21 cellular contexts compared by ENCODE assay signal in the genomic region with DNA sequence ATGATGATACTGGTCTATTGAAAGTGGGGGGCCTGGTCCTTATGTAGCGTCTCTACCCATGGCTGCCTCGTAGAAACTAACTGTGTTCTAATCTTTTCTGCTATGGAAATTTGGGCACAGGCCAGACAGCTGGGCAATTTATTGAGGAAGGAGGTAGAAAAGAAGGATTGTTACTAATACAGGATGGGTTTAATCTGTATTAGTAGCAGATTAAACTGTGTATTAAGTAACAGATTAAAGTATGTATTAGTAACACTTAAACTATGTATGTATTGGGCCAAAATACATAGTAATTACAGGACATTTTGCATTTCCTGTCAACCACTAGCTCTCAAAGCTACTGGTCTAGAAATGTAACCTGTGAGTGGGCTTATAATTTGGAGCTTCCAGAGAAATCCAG.
DNase-seq lines count a peak whose midpoint lies in the region; ATAC-seq and TF ChIP-seq lines count a peak whose summit lies in the region.
"Had no signal": no experiment of that assay in that cellular context is flagged by ENCODE, and none has a peak within 500 bp of the region (broad histone marks: within the 10 kb centered on the region; RNA-seq: fewer than 3 reads in every experiment).

No MANE protein-coding gene starts in this region.

- H3K36me3 Mint-ChIP-seq in effector memory CD8-positive, alpha-beta T cell (ENCODE audit: insufficient read depth): no peaks in the 10 kb centered on the region
- H3K36me3 Mint-ChIP-seq: natural killer cell treated with Interleukin-12 subunit alpha and Interleukin-12 subunit beta and Interleukin-15 and Interleukin-18, amount 100 ng/mL, for 72 hours had no signal

- peak; percentile 8 for DNase-seq in COLO829 (ENCODE audit: low spot score)
- DNase-seq in M059J (ENCODE audit: low read depth): peak; percentile 13
- DNase-seq in choroid plexus epithelial cell (ENCODE audit: low read depth): peak; percentile 59
- DNase-seq in omental fat pad (ENCODE audit: low spot score): no peak
- no peak for DNase-seq in amniotic stem cell (lab: John Stamatoyannopoulos, UW)
- no peak for DNase-seq in effector memory CD8-positive, alpha-beta T cell
- DNase-seq in foreskin melanocyte: no peak
- no peak for DNase-seq in NCI-H187 (lab: John Stamatoyannopoulos, UW)
- DNase-seq: activated CD8-positive, alpha-beta memory T cell treated with anti-CD3 and anti-CD28 coated beads for 24 hours; DMS153; effector CD8-positive, alpha-beta T cell; NCI-H1105 treated with DMSO at 0.1 percent for 48 hours; NCI-H2227 treated with DMSO at 0.1 percent for 48 hours; OCI-M1; substantia nigra had no signal

- no peaks in the 10 kb centered on the region for H3K27me3 Mint-ChIP-seq in effector memory CD8-positive, alpha-beta T cell
- H3K27me3 Mint-ChIP-seq: brain; memory B cell; natural killer cell treated with Interleukin-12 subunit alpha and Interleukin-12 subunit beta and Interleukin-15 and Interleukin-18, amount 100 ng/mL, for 72 hours had no signal

- H3K4me1 Mint-ChIP-seq in effector memory CD8-positive, alpha-beta T cell (ENCODE audit: low read depth in 2 of 2): no peaks in the 10 kb centered on the region
- H3K4me1 Mint-ChIP-seq: brain had no signal

- no peak overlapping the region for H3K4me3 Mint-ChIP-seq in effector memory CD8-positive, alpha-beta T cell
- H3K4me3 Mint-ChIP-seq: brain; memory B cell; natural killer cell treated with Interleukin-12 subunit alpha and Interleukin-12 subunit beta and Interleukin-15 and Interleukin-18, amount 100 ng/mL, for 72 hours had no signal

- TF ChIP-seq CTCF in choroid plexus epithelial cell (conservative IDR thresholded peaks at IDR 0.05; ENCODE audit: low read depth, low read length): no peak
- no peak for TF ChIP-seq CTCF in omental fat pad (IDR thresholded peaks at IDR 0.05)

- peaks cover 0 to 3% of the 10 kb centered on the region in 2 donors for H3K9me3 Mint-ChIP-seq in effector memory CD8-positive, alpha-beta T cell

- H3K27ac Mint-ChIP-seq in effector memory CD8-positive, alpha-beta T cell: no peak overlapping the region
- H3K27ac Mint-ChIP-seq: brain; memory B cell; natural killer cell treated with Interleukin-12 subunit alpha and Interleukin-12 subunit beta and Interleukin-15 and Interleukin-18, amount 100 ng/mL, for 72 hours had no signal

- H3K4me3 ChIP-seq in choroid plexus epithelial cell (ENCODE audit: low read depth, low read length): no peak overlapping the region
- H3K4me3 ChIP-seq: BLaER1 treated with 17β-estradiol and CSF1 and Interleukin-3, amounts not matched to agents 10 nM and 100 nM; K562; SK-N-MC had no signal

- ATAC-seq in omental fat pad (ENCODE audit: low FRiP score): peak; percentile 52
- no peak for ATAC-seq in effector memory CD8-positive, alpha-beta T cell (replicated peaks)
- ATAC-seq: K562; natural killer cell treated with Interleukin-12 subunit alpha and Interleukin-12 subunit beta and Interleukin-15 and Interleukin-18, amount 100 ng/mL, for 72 hours had no signal

Comparison
In these comparisons a context has a peak if more than half of its experiments do, and no peak if none do; other contexts are left out.
1. DNase-seq: peak in COLO829 (single experiment), M059J (single experiment) and choroid plexus epithelial cell (single experiment); none in omental fat pad (single experiment), amniotic stem cell (single experiment), effector memory CD8-positive, alpha-beta T cell (0 of 3), foreskin melanocyte (single experiment) and NCI-H187 (0 of 2).